Comparison of ENCODE assay signal across 10 cellular contexts in genomic region chr15:38589502-38589901, GRCh38. TPM values are rescaled to one million over a fixed set of nuclear protein-coding genes. Genes with fewer than 3 reads are reported as not detected.
DNase-seq lines count a peak whose midpoint lies in the region; ATAC-seq and TF ChIP-seq lines count a peak whose summit lies in the region.
"Had no signal": no experiment of that assay in that cellular context is flagged by ENCODE, and none has a peak within 500 bp of the region (broad histone marks: within the 10 kb centered on the region; RNA-seq: fewer than 3 reads in every experiment).

No MANE protein-coding gene starts in this region.

- peaks cover 7% of the 10 kb centered on the region for H3K9me3 Mint-ChIP-seq in CD4-positive, alpha-beta T cell

- peak; percentile 57 for DNase-seq in AG04449 (ENCODE audit: low read depth, low spot score)
- DNase-seq in H4 (ENCODE audit: low spot score): peak; percentile 61
- peak; percentile 66 for DNase-seq in SKM-1 treated with dmso at 0.1 percent for 144 hours (lab: John Stamatoyannopoulos, UW; ENCODE audit: unreplicated experiment)
- DNase-seq in hepatic stellate cell (ENCODE audit: low spot score): peak; percentile 54
- no peak for DNase-seq in CD4-positive, alpha-beta T cell
- DNase-seq: occipital lobe, stomach had no signal

- no peak overlapping the region for H3K4me3 Mint-ChIP-seq in CD4-positive, alpha-beta T cell

- no peak overlapping the region for H3K27ac ChIP-seq in CD4-positive, alpha-beta T cell (ENCODE audit: low read depth, low read length)
- H3K27ac ChIP-seq: stomach had no signal

- no peaks in the 10 kb centered on the region for H3K27me3 Mint-ChIP-seq in CD4-positive, alpha-beta T cell

- no peak overlapping the region for H3K27ac Mint-ChIP-seq in CD4-positive, alpha-beta T cell

- intact Hi-C loops in CD4-positive, alpha-beta T cell (cut with DNase I, micrococcal nuclease): no loop called here

- H3K4me1 Mint-ChIP-seq in CD4-positive, alpha-beta T cell (ENCODE audit: low read depth): peaks cover 22% of the 10 kb centered on the region

- H3K36me3 Mint-ChIP-seq in CD4-positive, alpha-beta T cell (ENCODE audit: low read depth): no peaks in the 10 kb centered on the region

- no peak for ATAC-seq in CD4-positive, alpha-beta T cell (ENCODE audit: poor library complexity)
- ATAC-seq in HG02884 (IDR thresholded peaks at IDR 0.05; ENCODE audit: unreplicated experiment) (no peak), HG02588 (IDR thresholded peaks at IDR 0.05; ENCODE audit: unreplicated experiment) (no peak), GM19035 (IDR thresholded peaks at IDR 0.05; ENCODE audit: unreplicated experiment) (no peak)

- H3K27me3 ChIP-seq in CD4-positive, alpha-beta T cell (ENCODE audit: control insufficient read depth, insufficient read depth, low read length): no peaks in the 10 kb centered on the region
- H3K27me3 ChIP-seq: stomach had no signal

- POLR2A ChIA-PET in AG04449 (lab: Yijun Ruan, JAX): interaction anchor here (0.8 kb wide), 1 partner anchor 136 kb away, joined by 3 read pairs; the partner anchor contains the start of gene FAM98B
- POLR2A ChIA-PET in CD4-positive, alpha-beta T cell (lab: Charles Lee): no interaction called here

- H3K4me3 ChIP-seq in AG04449 (ENCODE audit: low read depth, low read length): no peak overlapping the region
- H3K4me3 ChIP-seq: stomach had no signal

- no peaks in the 10 kb centered on the region for H3K9me3 ChIP-seq in CD4-positive, alpha-beta T cell (ENCODE audit: control insufficient read depth, low read length)

- CTCF ChIA-PET in AG04449 (lab: Yijun Ruan, JAX): interaction anchor here (0.8 to 5.3 kb wide), 3 partner anchors 26 to 149 kb away, joined by 3 to 37 read pairs (median 13); partner anchors contain the start of gene RASGRP1
- CTCF ChIA-PET in CD4-positive, alpha-beta T cell (lab: Charles Lee): no interaction called here

- no peak for TF ChIP-seq CTCF in AG04449 (IDR thresholded peaks at IDR 0.05; ENCODE audit: insufficient read depth, low read length, missing control alignments)
- TF ChIP-seq CTCF in CD4-positive, alpha-beta T cell (IDR thresholded peaks at IDR 0.05): no peak

RNA-seq across cellular contexts. Expression of gene RASGRP1, which starts 24.9 kb away (rescaled TPM):
- total RNA-seq in H4 (2014; rRNA removed; shearing (Covaris generic)): 0.18 and 0.29 TPM in 2 replicates
- total RNA-seq in CD4-positive, alpha-beta T cell: 10 to 100 TPM; 66.6 to 69.7 TPM

Comparison
In these comparisons a context has a peak if more than half of its experiments do, and no peak if none do; other contexts are left out.
1. DNase-seq: peak in AG04449 (single experiment), H4 (single experiment), SKM-1 treated with dmso at 0.1 percent for 144 hours (single experiment) and hepatic stellate cell (single experiment); none in CD4-positive, alpha-beta T cell (0 of 10).
2. RNA of gene RASGRP1, which starts 24.9 kb away (total RNA-seq): 66.6 to 69.7 TPM in CD4-positive, alpha-beta T cell; 0.18 to 0.29 TPM in H4; every median in the first group is over 10 times any median in the second.